Comparison of ENCODE assay signal across 25 cellular contexts in genomic region chr7:106289848-106290247, GRCh38. TPM values are rescaled to one million over a fixed set of nuclear protein-coding genes. Genes with fewer than 3 reads are reported as not detected.
A peak's percentile ranks its signal among the peaks of the same experiment; 100 is the strongest.
DNase-seq lines count a peak whose midpoint lies in the region; ATAC-seq, FAIRE-seq and TF ChIP-seq lines count a peak whose summit lies in the region.
"Had no signal": no experiment of that assay in that cellular context is flagged by ENCODE, and none has a peak within 500 bp of the region (broad histone marks: within the 10 kb centered on the region; RNA-seq: fewer than 3 reads in every experiment).

No MANE protein-coding gene starts in this region.

- H3K4me3 ChIP-seq in choroid plexus epithelial cell (ENCODE audit: low read depth, low read length) = no peak overlapping the region
- H3K4me3 ChIP-seq: left lung, neural progenitor cell, tibial nerve had no signal

- H3K27me3 Mint-ChIP-seq in activated CD4-positive, alpha-beta T cell treated with anti-CD3 and anti-CD28 coated beads for 36 hours = peaks cover 4% of the 10 kb centered on the region

- TF ChIP-seq CTCF in choroid plexus epithelial cell (conservative IDR thresholded peaks at IDR 0.05; ENCODE audit: low read depth, low read length) = no peak

- peaks cover 2% of the 10 kb centered on the region for H3K9me3 Mint-ChIP-seq in activated CD4-positive, alpha-beta T cell treated with anti-CD3 and anti-CD28 coated beads for 36 hours (ENCODE audit: low read depth)
- H3K9me3 Mint-ChIP-seq: dendritic cell treated with granulocyte-macrophage colony-stimulating factor and Interleukin-4, amounts not matched to agents 40 ng/mL and 50 ng/mL, for 4 days; HFFc6 had no signal

- FAIRE-seq in GM12891 (lab: Jason Lieb, UNC) = no peak

- H3K27ac Mint-ChIP-seq in activated CD4-positive, alpha-beta T cell treated with anti-CD3 and anti-CD28 coated beads for 36 hours = no peak overlapping the region
- H3K27ac Mint-ChIP-seq: activated CD8-positive, alpha-beta memory T cell treated with anti-CD3 and anti-CD28 coated beads, Interleukin-2, amount 10 ng/mL, durations not matched to agents 7 days and 5 days; activated naive CD8-positive, alpha-beta T cell treated with anti-CD3 and anti-CD28 coated beads for 36 hours; dendritic cell treated with granulocyte-macrophage colony-stimulating factor and Interleukin-4, amounts not matched to agents 40 ng/mL and 50 ng/mL, for 4 days; HFFc6; neural progenitor cell; stimulated activated naive CD8-positive, alpha-beta T cell treated with anti-CD3 and anti-CD28 coated beads, Interleukin-15, Interleukin-2, amounts not matched to agents 100 ng/mL and 50 ng/mL, for 24 hours had no signal

- peaks cover 35% of the 10 kb centered on the region for H3K4me1 Mint-ChIP-seq in activated CD4-positive, alpha-beta T cell treated with anti-CD3 and anti-CD28 coated beads for 36 hours

- POLR2A ChIA-PET in activated CD4-positive, alpha-beta T cell treated with anti-CD3 and anti-CD28 coated beads for 36 hours (lab: Charles Lee) = interaction anchor here (0.6 kb wide), 1 partner anchor 195 kb away, joined by 3 read pairs; no protein-coding TSS in a partner anchor

- intact Hi-C loops in activated CD4-positive, alpha-beta T cell treated with anti-CD3 and anti-CD28 coated beads for 36 hours (cut with DNase I, micrococcal nuclease) = loop anchor here (5.0 to 10.0 kb wide), 7 partner anchors 117 to 1348 kb away; partner anchors contain the start of genes COG5 (in 1 of the 2), DUS4L (in 1 of the 2), PIK3CG (in 1 of the 2) and SYPL1 (in 1 of the 2)

- H3K36me3 Mint-ChIP-seq in activated CD4-positive, alpha-beta T cell treated with anti-CD3 and anti-CD28 coated beads for 36 hours (ENCODE audit: low read depth) = peaks cover 6% of the 10 kb centered on the region
- H3K36me3 Mint-ChIP-seq: neural progenitor cell had no signal

- TF ChIP-seq POLR2A in GM12891 (IDR thresholded peaks at IDR 0.05; ENCODE audit: low read depth, low read length) = no peak

- peak; percentile 11 for DNase-seq in SKM-1 (lab: John Stamatoyannopoulos, UW; ENCODE audit: unreplicated experiment)
- DNase-seq in SKM-1 treated with dmso at 0.1 percent for 144 hours (lab: John Stamatoyannopoulos, UW; ENCODE audit: unreplicated experiment) = no peak
- DNase-seq in choroid plexus epithelial cell (ENCODE audit: low read depth) = peak; percentile 39
- peak; percentile 57 for DNase-seq in kidney tubule cell (ENCODE audit: low spot score)
- no peak for DNase-seq in activated CD4-positive, alpha-beta T cell treated with anti-CD3 and anti-CD28 coated beads for 36 hours
- DNase-seq in GM12891 (ENCODE audit: insufficient read length, low spot score) = no peak
- no peak for DNase-seq in NCI-H2081 treated with DMSO at 0.1 percent for 48 hours (lab: John Stamatoyannopoulos, UW)
- DNase-seq: 8988T; activated CD8-positive, alpha-beta memory T cell treated with anti-CD3 and anti-CD28 coated beads, Interleukin-2, amount 10 ng/mL, durations not matched to agents 7 days and 5 days; activated naive CD8-positive, alpha-beta T cell treated with anti-CD3 and anti-CD28 coated beads for 36 hours; HFFc6; Kasumi-1; left lung; midbrain; NCI-H1105 treated with DMSO at 0.1 percent for 48 hours; NCI-H2107; NCI-H510A treated with DMSO at 0.1 percent for 48 hours; NK-92 treated with Interleukin-12 subunit alpha and Interleukin-12 subunit beta, amount 100 ng/mL, for 24 hours; stimulated activated CD4-positive, alpha-beta T cell treated with anti-CD3 and anti-CD28 coated beads, Interleukin-4, amount 100 ng/mL, for 1 hour had no signal

- CTCF ChIA-PET in activated CD4-positive, alpha-beta T cell treated with anti-CD3 and anti-CD28 coated beads for 36 hours (lab: Charles Lee) = interaction anchor here (1.0 to 1.2 kb wide), 2 partner anchors 11 to 173 kb away, joined by 3 to 5 read pairs; no protein-coding TSS in a partner anchor

- H3K4me3 Mint-ChIP-seq in activated CD4-positive, alpha-beta T cell treated with anti-CD3 and anti-CD28 coated beads for 36 hours = no peak overlapping the region
- H3K4me3 Mint-ChIP-seq: activated CD8-positive, alpha-beta memory T cell treated with anti-CD3 and anti-CD28 coated beads, Interleukin-2, amount 10 ng/mL, durations not matched to agents 7 days and 5 days; activated naive CD8-positive, alpha-beta T cell treated with anti-CD3 and anti-CD28 coated beads for 36 hours; dendritic cell treated with granulocyte-macrophage colony-stimulating factor and Interleukin-4, amounts not matched to agents 40 ng/mL and 50 ng/mL, for 4 days; HFFc6; neural progenitor cell; stimulated activated naive CD8-positive, alpha-beta T cell treated with anti-CD3 and anti-CD28 coated beads, Interleukin-15, Interleukin-2, amounts not matched to agents 100 ng/mL and 50 ng/mL, for 24 hours had no signal

- ATAC-seq in activated CD4-positive, alpha-beta T cell treated with anti-CD3 and anti-CD28 coated beads for 36 hours = no peak
- ATAC-seq in GM21825 (IDR thresholded peaks at IDR 0.05; ENCODE audit: unreplicated experiment) = no peak
- ATAC-seq: activated CD4-positive, CD25-positive, alpha-beta regulatory T cell treated with anti-CD3 and anti-CD28 coated beads, Interleukin-2, amount 50 U/mL, for 24 hours; activated CD8-positive, alpha-beta memory T cell treated with anti-CD3 and anti-CD28 coated beads, Interleukin-2, amount 10 ng/mL, durations not matched to agents 7 days and 5 days; left lung had no signal

TF ChIP-seq in GM12891, 5 proteins besides CTCF, POLR2A, EP300 and RAD21:
- TF ChIP-seq PAX5 (IDR thresholded peaks at IDR 0.05; ENCODE audit: insufficient read depth, low read length, severe bottlenecking) = no peak
- no peak for TF ChIP-seq SPI1 (IDR thresholded peaks at IDR 0.05; ENCODE audit: low read depth, low read length)
- TF ChIP-seq POU2F2 (IDR thresholded peaks at IDR 0.05; ENCODE audit: low read depth, low read length) = no peak
- no peak for TF ChIP-seq POLR2AphosphoS5 (IDR thresholded peaks at IDR 0.05; ENCODE audit: low read depth, low read length)
- no peak for TF ChIP-seq TAF1 (IDR thresholded peaks at IDR 0.05; ENCODE audit: low read depth, low read length)

RNA-seq across cellular contexts. Expression of gene NAMPT, which starts 5.1 kb away (rescaled TPM):
- 1,000 to 10,000 TPM in 1 of 2 experiments, 100 to 1,000 TPM in 1; 825 to 1,205 TPM for total RNA-seq in activated CD4-positive, alpha-beta T cell treated with anti-CD3 and anti-CD28 coated beads for 36 hours
- polyA plus RNA-seq in GM12891 (2012; ENCODE audit: low read depth, missing spikeins) = 46.3 TPM

Comparison
In these comparisons a context has a peak if more than half of its experiments do, and no peak if none do; other contexts are left out.
1. DNase-seq: peak in SKM-1 (single experiment), choroid plexus epithelial cell (single experiment) and kidney tubule cell (single experiment); none in SKM-1 treated with dmso at 0.1 percent for 144 hours (single experiment), activated CD4-positive, alpha-beta T cell treated with anti-CD3 and anti-CD28 coated beads for 36 hours (single experiment), GM12891 (single experiment) and NCI-H2081 treated with DMSO at 0.1 percent for 48 hours (single experiment).